ENCODE assay signal across 20 cellular contexts in the genomic region with DNA sequence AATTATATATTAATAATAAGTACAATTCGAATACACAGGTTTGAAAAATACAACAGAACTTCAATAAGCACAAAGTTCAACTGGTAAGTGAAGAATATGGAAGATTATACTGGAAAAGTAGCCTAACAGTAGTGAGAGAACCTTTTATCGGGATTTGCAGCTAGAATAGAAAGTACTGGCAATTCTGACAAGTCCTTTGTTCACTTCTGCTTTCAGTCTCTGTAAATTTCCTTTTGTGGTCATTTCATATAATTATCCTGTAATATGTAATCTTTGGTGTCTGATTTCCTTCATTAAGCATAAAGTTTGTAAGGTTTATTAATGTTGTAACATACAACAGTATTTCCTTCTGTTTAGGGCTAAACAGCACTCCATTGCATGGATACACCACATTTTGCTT.
DNase-seq lines count a peak whose midpoint lies in the region; ATAC-seq, FAIRE-seq and TF ChIP-seq lines count a peak whose summit lies in the region.
"Had no signal": no experiment of that assay in that cellular context is flagged by ENCODE, and none has a peak within 500 bp of the region (broad histone marks: within the 10 kb centered on the region; RNA-seq: fewer than 3 reads in every experiment).

No MANE protein-coding gene starts in this region.

- no peak for TF ChIP-seq CTCF in CD4-positive, alpha-beta T cell (IDR thresholded peaks at IDR 0.05)
- TF ChIP-seq CTCF in SU-DHL-6 (IDR thresholded peaks at IDR 0.05; ENCODE audit: insufficient read depth, low read length, poor library complexity, severe bottlenecking) (no peak), pancreas (IDR thresholded peaks at IDR 0.05) (no peak)

- peaks cover 53% of the 10 kb centered on the region for H3K36me3 Mint-ChIP-seq in CD4-positive, alpha-beta T cell (ENCODE audit: low read depth)
- peaks cover 5 to 23% (median 16%) of the 10 kb centered on the region in 5 donors for H3K36me3 Mint-ChIP-seq in naive thymus-derived CD4-positive, alpha-beta T cell
- H3K36me3 Mint-ChIP-seq in activated T-cell treated with anti-CD3 and anti-CD28 coated beads, Interleukin-2, amount 50 U/mL, for 72 hours (ENCODE audit: insufficient read depth in 2 of 2) = peaks cover 0 to 11% of the 10 kb centered on the region in 2 donors

- H2AFZ ChIP-seq in Karpas-422 (ENCODE audit: low read length) = no peak overlapping the region
- no peak overlapping the region for H2AFZ ChIP-seq in SU-DHL-6 (ENCODE audit: low read depth, low read length, severe bottlenecking)

- FAIRE-seq in pancreas (lab: Jason Lieb, UNC) = no peak

- H3K4me3 Mint-ChIP-seq in CD4-positive, alpha-beta T cell = no peak overlapping the region
- H3K4me3 Mint-ChIP-seq in naive thymus-derived CD4-positive, alpha-beta T cell = peak overlapping the region in 3 of 10 donors; percentile 3 to 8 (median 4)
- no peak overlapping the region for H3K4me3 Mint-ChIP-seq in activated T-cell treated with anti-CD3 and anti-CD28 coated beads, Interleukin-2, amount 50 U/mL, for 72 hours
- H3K4me3 Mint-ChIP-seq: activated naive CD8-positive, alpha-beta T cell treated with anti-CD3 and anti-CD28 coated beads, Interleukin-2, amount 50 U/mL, for 24 hours; endodermal cell; T-helper 2 cell treated with Interferon-gamma antibody and Interleukin-4, amounts not matched to agents 5 μg/mL and 100 μg/mL, for 36 hours had no signal

- H3K4me1 ChIP-seq in Karpas-422 (ENCODE audit: low read length) = peaks cover 58% of the 10 kb centered on the region
- H3K4me1 ChIP-seq in naive thymus-derived CD4-positive, alpha-beta T cell (ENCODE audit: control insufficient read depth in 2 of 2, insufficient read depth in 2 of 2, low read length in 2 of 2) = peaks cover 17 to 18% of the 10 kb centered on the region in 2 donors
- H3K4me1 ChIP-seq in pancreas = peaks cover 0 to 11% (median 7%) of the 10 kb centered on the region in 3 donors

- no peak for ATAC-seq in CD4-positive, alpha-beta T cell (ENCODE audit: poor library complexity)
- ATAC-seq in naive thymus-derived CD4-positive, alpha-beta T cell = peak; percentile 34
- ATAC-seq in pancreas (no peak), GM18498 (IDR thresholded peaks at IDR 0.05; ENCODE audit: unreplicated experiment) (no peak)
- ATAC-seq in activated T-cell treated with anti-CD3 and anti-CD28 coated beads, Interleukin-2, amount 50 U/mL, for 72 hours (replicated peaks in 1 of 2) = no peak
- ATAC-seq: activated naive CD8-positive, alpha-beta T cell treated with anti-CD3 and anti-CD28 coated beads, Interleukin-2, amount 50 U/mL, for 24 hours had no signal

- H3K9me2 ChIP-seq in Karpas-422 (replicated peaks; ENCODE audit: insufficient read depth, low read length) (no peaks in the 10 kb centered on the region), SU-DHL-6 (replicated peaks; ENCODE audit: insufficient read depth, low read length) (no peaks in the 10 kb centered on the region)

- H3K79me2 ChIP-seq in Karpas-422 (ENCODE audit: low read length) (peaks cover 100% of the 10 kb centered on the region), SU-DHL-6 (ENCODE audit: insufficient read depth, low read length) (peaks cover 89% of the 10 kb centered on the region)

- H3K27me3 ChIP-seq in CD4-positive, alpha-beta T cell (ENCODE audit: control insufficient read depth, insufficient read depth, low read length) = no peaks in the 10 kb centered on the region
- H3K27me3 ChIP-seq in Karpas-422 (ENCODE audit: low read length) = no peaks in the 10 kb centered on the region
- H3K27me3 ChIP-seq in SU-DHL-6 (ENCODE audit: low read length) = no peaks in the 10 kb centered on the region
- no peaks in the 10 kb centered on the region for H3K27me3 ChIP-seq in naive thymus-derived CD4-positive, alpha-beta T cell (ENCODE audit: control insufficient read depth in 2 of 2, insufficient read depth in 2 of 2, low read length in 2 of 2)
- no peaks in the 10 kb centered on the region for H3K27me3 ChIP-seq in pancreas
- H3K27me3 ChIP-seq: foreskin keratinocyte had no signal

- H3K27ac ChIP-seq in CD4-positive, alpha-beta T cell (ENCODE audit: low read depth, low read length) = no peak overlapping the region
- peak overlapping the region; percentile 89 for H3K27ac ChIP-seq in Karpas-422 (ENCODE audit: low read length)
- H3K27ac ChIP-seq in SU-DHL-6 (ENCODE audit: low read depth, low read length) = peak overlapping the region; percentile 100
- no peak overlapping the region for H3K27ac ChIP-seq in naive thymus-derived CD4-positive, alpha-beta T cell (ENCODE audit: low read depth, low read length)
- H3K27ac ChIP-seq in pancreas = no peak overlapping the region
- H3K27ac ChIP-seq: foreskin keratinocyte had no signal

- H3K36me3 ChIP-seq in Karpas-422 (ENCODE audit: insufficient read depth, low read length) (peaks cover 24% of the 10 kb centered on the region), SU-DHL-6 (ENCODE audit: low read length) (peaks cover 17% of the 10 kb centered on the region), pancreas (no peaks in the 10 kb centered on the region)
- H3K36me3 ChIP-seq in naive thymus-derived CD4-positive, alpha-beta T cell (ENCODE audit: control insufficient read depth in 2 of 3, insufficient read depth in 3 of 3, low read length in 3 of 3) = peaks cover 0 to 5% (median 0%) of the 10 kb centered on the region in 3 experiments

- intact Hi-C loops in CD4-positive, alpha-beta T cell (cut with DNase I, micrococcal nuclease) = loop anchor here in 1 of 2 experiments (5.0 kb wide), 1 partner anchor 124 kb away; no protein-coding TSS in a partner anchor
- intact Hi-C loops in naive thymus-derived CD4-positive, alpha-beta T cell (cut with micrococcal nuclease) = loop anchor here in 1 of 2 donors (1.0 to 10.0 kb wide), 2 partner anchors 9 to 137 kb away; no protein-coding TSS in a partner anchor
- intact Hi-C loops in pancreas (cut with DNase I) = no loop called here

- H3K4me2 ChIP-seq in Karpas-422 (ENCODE audit: low read depth, low read length, poor library complexity, severe bottlenecking) = peak overlapping the region; percentile 54
- H3K4me2 ChIP-seq in SU-DHL-6 (ENCODE audit: low read depth, low read length, poor library complexity, severe bottlenecking) = peak overlapping the region; percentile 97

- H3K9ac ChIP-seq in Karpas-422 (ENCODE audit: low read length) (peak overlapping the region; percentile 19; the same call in 1 of the 2 replicates), SU-DHL-6 (ENCODE audit: low read length) (peak overlapping the region; percentile 33)

- no peaks in the 10 kb centered on the region for H3K9me3 Mint-ChIP-seq in CD4-positive, alpha-beta T cell
- H3K9me3 Mint-ChIP-seq in naive thymus-derived CD4-positive, alpha-beta T cell = no peaks in the 10 kb centered on the region
- no peaks in the 10 kb centered on the region for H3K9me3 Mint-ChIP-seq in activated T-cell treated with anti-CD3 and anti-CD28 coated beads, Interleukin-2, amount 50 U/mL, for 72 hours
- H3K9me3 Mint-ChIP-seq: activated naive CD8-positive, alpha-beta T cell treated with anti-CD3 and anti-CD28 coated beads, Interleukin-2, amount 50 U/mL, for 24 hours; endodermal cell; T-helper 2 cell treated with Interferon-gamma antibody and Interleukin-4, amounts not matched to agents 5 μg/mL and 100 μg/mL, for 36 hours had no signal

- 93 to 94% methylated on average over 2 of the region's 2 CpGs for WGBS in pancreas, 2 donors

- peaks cover 60% of the 10 kb centered on the region for H3K4me1 Mint-ChIP-seq in CD4-positive, alpha-beta T cell (ENCODE audit: low read depth)
- peaks cover 42 to 67% (median 52%) of the 10 kb centered on the region in 7 donors for H3K4me1 Mint-ChIP-seq in naive thymus-derived CD4-positive, alpha-beta T cell
- H3K4me1 Mint-ChIP-seq in activated T-cell treated with anti-CD3 and anti-CD28 coated beads, Interleukin-2, amount 50 U/mL, for 72 hours (ENCODE audit: low read depth) = peaks cover 46% of the 10 kb centered on the region
- H3K4me1 Mint-ChIP-seq: endodermal cell had no signal

- H4K20me1 ChIP-seq in Karpas-422 (ENCODE audit: insufficient read depth, low read depth, low read length) (no peaks in the 10 kb centered on the region), SU-DHL-6 (ENCODE audit: low read depth, low read length) (0 out of 2 replicates have a peak, but pooled peaks cover 4% of the 10 kb centered on the region)

- H3K27ac Mint-ChIP-seq in CD4-positive, alpha-beta T cell = peak overlapping the region; percentile 9
- H3K27ac Mint-ChIP-seq in naive thymus-derived CD4-positive, alpha-beta T cell = peak overlapping the region in 1 of 9 donors; percentile 50
- H3K27ac Mint-ChIP-seq in activated T-cell treated with anti-CD3 and anti-CD28 coated beads, Interleukin-2, amount 50 U/mL, for 72 hours = no peak overlapping the region
- H3K27ac Mint-ChIP-seq: endodermal cell; T-helper 2 cell treated with Interferon-gamma antibody and Interleukin-4, amounts not matched to agents 5 μg/mL and 100 μg/mL, for 36 hours had no signal

- POLR2A ChIA-PET in CD4-positive, alpha-beta T cell (lab: Charles Lee) = no interaction called here
- POLR2A ChIA-PET in naive thymus-derived CD4-positive, alpha-beta T cell (lab: Charles Lee) = no interaction called here

- H3F3A ChIP-seq in SU-DHL-6 (ENCODE audit: insufficient read depth) = peaks cover 52% of the 10 kb centered on the region

- no peaks in the 10 kb centered on the region for H3K27me3 Mint-ChIP-seq in CD4-positive, alpha-beta T cell
- no peaks in the 10 kb centered on the region for H3K27me3 Mint-ChIP-seq in naive thymus-derived CD4-positive, alpha-beta T cell
- no peaks in the 10 kb centered on the region for H3K27me3 Mint-ChIP-seq in activated T-cell treated with anti-CD3 and anti-CD28 coated beads, Interleukin-2, amount 50 U/mL, for 72 hours (ENCODE audit: low read depth)
- H3K27me3 Mint-ChIP-seq: activated naive CD8-positive, alpha-beta T cell treated with anti-CD3 and anti-CD28 coated beads, Interleukin-2, amount 50 U/mL, for 24 hours had no signal

- peak overlapping the region; percentile 7; the same call in 1 of the 2 replicates for H3K4me3 ChIP-seq in Karpas-422 (ENCODE audit: low read length)
- H3K4me3 ChIP-seq in SU-DHL-6 (ENCODE audit: insufficient read depth, low read length, poor library complexity, severe bottlenecking) = peak overlapping the region; percentile 20
- H3K4me3 ChIP-seq in naive thymus-derived CD4-positive, alpha-beta T cell (ENCODE audit: low read length) = no peak overlapping the region
- no peak overlapping the region for H3K4me3 ChIP-seq in pancreas

- CTCF ChIA-PET in CD4-positive, alpha-beta T cell (lab: Charles Lee) = no interaction called here
- CTCF ChIA-PET in naive thymus-derived CD4-positive, alpha-beta T cell (lab: Charles Lee) = interaction anchor here (1.4 kb wide), 1 partner anchor 132 kb away, joined by 4 read pairs; no protein-coding TSS in a partner anchor

- no peak for DNase-seq in CD4-positive, alpha-beta T cell
- peak; percentile 60 for DNase-seq in Karpas-422
- no peak for DNase-seq in naive thymus-derived CD4-positive, alpha-beta T cell
- DNase-seq in pancreas = no peak
- no peak for DNase-seq in activated T-cell treated with anti-CD3 and anti-CD28 coated beads, Interleukin-2, amount 50 U/mL, for 72 hours
- DNase-seq in NCI-H2227 (lab: John Stamatoyannopoulos, UW; ENCODE audit: unreplicated experiment) = no peak
- DNase-seq: activated CD4-positive, alpha-beta T cell treated with anti-CD3 and anti-CD28 coated beads for 48 hours; activated naive CD8-positive, alpha-beta T cell treated with anti-CD3 and anti-CD28 coated beads, Interleukin-2, amount 50 U/mL, for 24 hours; C1 segment of cervical spinal cord; central memory CD4-positive, alpha-beta T cell; DND-41; endodermal cell; KG1; mesendoderm; NCI-H187; stimulated activated naive CD4-positive, alpha-beta T cell treated with Interleukin-2 at 50 U/mL for 16 hours had no signal

- H3K9me3 ChIP-seq in CD4-positive, alpha-beta T cell (ENCODE audit: control insufficient read depth, low read length) = no peaks in the 10 kb centered on the region
- H3K9me3 ChIP-seq in Karpas-422 (ENCODE audit: low read length) = no peaks in the 10 kb centered on the region
- H3K9me3 ChIP-seq in SU-DHL-6 (ENCODE audit: insufficient read depth, low read length) = no peaks in the 10 kb centered on the region
- H3K9me3 ChIP-seq in naive thymus-derived CD4-positive, alpha-beta T cell (ENCODE audit: control insufficient read depth in 2 of 3, low read length in 3 of 3) = no peaks in the 10 kb centered on the region
- no peaks in the 10 kb centered on the region for H3K9me3 ChIP-seq in pancreas

Comparison
In these comparisons a context has a peak if more than half of its experiments do, and no peak if none do; other contexts are left out.
1. H3K27ac ChIP-seq: peak in Karpas-422 (single experiment) and SU-DHL-6 (single experiment); none in CD4-positive, alpha-beta T cell (single experiment), naive thymus-derived CD4-positive, alpha-beta T cell (single experiment) and pancreas (0 of 4).
2. H3K4me3 ChIP-seq: peak in Karpas-422 (single experiment) and SU-DHL-6 (single experiment); none in naive thymus-derived CD4-positive, alpha-beta T cell (single experiment) and pancreas (0 of 4).